In the genomic region with DNA sequence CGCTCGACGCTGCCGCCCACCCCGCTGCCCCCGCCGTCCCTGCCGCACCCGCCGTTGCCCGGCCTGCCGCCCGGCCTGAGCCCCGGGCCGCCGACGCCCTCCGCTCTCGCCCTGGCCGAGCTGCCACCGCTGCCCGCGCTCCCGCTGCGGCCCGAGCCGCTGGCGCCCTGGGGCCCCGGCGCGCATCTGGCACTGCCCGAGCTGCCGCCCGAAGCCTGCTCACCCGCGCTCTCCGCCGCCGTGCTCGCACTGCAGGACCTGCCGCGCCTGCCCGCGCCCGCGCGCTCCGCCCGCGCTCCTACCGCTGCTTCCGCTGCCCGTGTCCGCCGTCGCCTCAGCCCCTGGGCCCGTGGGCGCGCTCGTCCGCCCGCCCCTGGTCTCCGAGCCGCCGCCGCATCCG, we compare ENCODE assay signal across 9 cellular contexts. TPM values are rescaled to one million over a fixed set of nuclear protein-coding genes. Genes with fewer than 3 reads are reported as not detected.
DNase-seq lines count a peak whose midpoint lies in the region; ATAC-seq, FAIRE-seq and TF ChIP-seq lines count a peak whose summit lies in the region.
"Had no signal": no experiment of that assay in that cellular context is flagged by ENCODE, and none has a peak within 500 bp of the region (broad histone marks: within the 10 kb centered on the region; RNA-seq: fewer than 3 reads in every experiment).

No MANE protein-coding gene starts in this region.

- no peaks in the 10 kb centered on the region for H3K9me3 ChIP-seq in sigmoid colon

- intact Hi-C loops in sigmoid colon (cut with DNase I): no loop called here

- H3K27ac Mint-ChIP-seq in WTC11: no peak overlapping the region

- peak; percentile 9 for ATAC-seq in HG02852 (IDR thresholded peaks at IDR 0.05; ENCODE audit: unreplicated experiment)
- no peak for ATAC-seq in WTC11
- no peak for ATAC-seq in GM21381 (IDR thresholded peaks at IDR 0.05; ENCODE audit: unreplicated experiment)
- no peak for ATAC-seq in GM18870 (IDR thresholded peaks at IDR 0.05; ENCODE audit: unreplicated experiment)

- no peak for TF ChIP-seq EP300 in sigmoid colon (IDR thresholded peaks at IDR 0.05)

- H3K36me3 Mint-ChIP-seq in WTC11: no peaks in the 10 kb centered on the region

- H3K4me1 ChIP-seq in sigmoid colon: peaks cover 0 to 7% (median 5%) of the 10 kb centered on the region in 4 donors

- DNase-seq in NCI-H748 (lab: John Stamatoyannopoulos, UW; ENCODE audit: unreplicated experiment): peak; percentile 54
- no peak for DNase-seq in NCI-H748 treated with DMSO at 0.1 percent for 48 hours (lab: John Stamatoyannopoulos, UW)
- no peak for DNase-seq in WTC11 (ENCODE audit: low spot score)
- DNase-seq in sigmoid colon: no peak
- DNase-seq in GM12891 (ENCODE audit: insufficient read length, low spot score): no peak

- CTCF ChIA-PET in WTC11 (lab: Charles Lee): interaction anchor here (0.7 to 13.4 kb wide), 20 partner anchors 8 to 153 kb away, joined by 3 to 360 read pairs (median 4); a partner anchor contains a TSS

- H3K27me3 Mint-ChIP-seq in WTC11 (ENCODE audit: low read depth): no peaks in the 10 kb centered on the region

- TF ChIP-seq POLR2A in sigmoid colon (IDR thresholded peaks at IDR 0.05) (no peak), GM12891 (IDR thresholded peaks at IDR 0.05; ENCODE audit: low read depth, low read length) (no peak)

- no peaks in the 10 kb centered on the region for H3K36me3 ChIP-seq in sigmoid colon

- peak overlapping the region; percentile 82 for H3K4me3 Mint-ChIP-seq in WTC11

- TF ChIP-seq CTCF in WTC11 (IDR thresholded peaks at IDR 0.05) (no peak), sigmoid colon (IDR thresholded peaks at IDR 0.05) (no peak)

- H3K4me1 Mint-ChIP-seq in WTC11: peaks cover 43% of the 10 kb centered on the region

- no peak for FAIRE-seq in GM12891 (lab: Jason Lieb, UNC)

- no peaks in the 10 kb centered on the region for H3K9me3 Mint-ChIP-seq in WTC11
- H3K9me3 Mint-ChIP-seq: IgD-negative memory B cell had no signal

- no peak overlapping the region for H3K27ac ChIP-seq in sigmoid colon

- WGBS in sigmoid colon, 2 donors: 1% methylated on average over 66 of the region's 67 CpGs

- peaks cover 10 to 56% (median 43%) of the 10 kb centered on the region in 3 donors for H3K27me3 ChIP-seq in sigmoid colon

- peak overlapping the region in 3 of 4 donors; percentile 25 to 31 (median 27) for H3K4me3 ChIP-seq in sigmoid colon

- POLR2A ChIA-PET in WTC11 (lab: Charles Lee): interaction anchor here (0.9 to 13.9 kb wide), 4 partner anchors 8 to 54 kb away, joined by 5 to 502 read pairs (median 10); a partner anchor contains a TSS

TF ChIP-seq in WTC11, 78 proteins besides CTCF, POLR2A, EP300 and RAD21:
- TF ChIP-seq JAZF1 (CRISPR knock-in tag; IDR thresholded peaks at IDR 0.05): no peak
- TF ChIP-seq GABPB1 (CRISPR knock-in tag; IDR thresholded peaks at IDR 0.05): no peak
- TF ChIP-seq SP1 (CRISPR knock-in tag; conservative IDR thresholded peaks at IDR 0.05): no peak
- no peak for TF ChIP-seq HMGA2 (CRISPR knock-in tag; IDR thresholded peaks at IDR 0.05)
- TF ChIP-seq, protein P1, sequence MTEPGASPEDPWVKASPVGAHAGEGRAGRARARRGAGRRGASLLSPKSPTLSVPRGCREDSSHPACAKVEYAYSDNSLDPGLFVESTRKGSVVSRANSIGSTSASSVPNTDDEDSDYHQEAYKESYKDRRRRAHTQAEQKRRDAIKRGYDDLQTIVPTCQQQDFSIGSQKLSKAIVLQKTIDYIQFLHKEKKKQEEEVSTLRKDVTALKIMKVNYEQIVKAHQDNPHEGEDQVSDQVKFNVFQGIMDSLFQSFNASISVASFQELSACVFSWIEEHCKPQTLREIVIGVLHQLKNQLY (CRISPR knock-in tag; IDR thresholded peaks at IDR 0.05): no peak
- TF ChIP-seq RORB (CRISPR knock-in tag; IDR thresholded peaks at IDR 0.05): no peak
TF ChIP-seq in WTC11: peak in this region for 0.

TF ChIP-seq in GM12891, 5 proteins besides CTCF, POLR2A, EP300 and RAD21:
- TF ChIP-seq POLR2AphosphoS5 (IDR thresholded peaks at IDR 0.05; ENCODE audit: low read depth, low read length) (no peak), TAF1 (IDR thresholded peaks at IDR 0.05; ENCODE audit: low read depth, low read length) (no peak), PAX5 (IDR thresholded peaks at IDR 0.05; ENCODE audit: insufficient read depth, low read length, severe bottlenecking) (no peak), SPI1 (IDR thresholded peaks at IDR 0.05; ENCODE audit: low read depth, low read length) (no peak), POU2F2 (IDR thresholded peaks at IDR 0.05; ENCODE audit: low read depth, low read length) (no peak)

RNA-seq across cellular contexts. Expression of a gene that starts 8.4 kb away (rescaled TPM):
- total RNA-seq in WTC11 (2021) (0.87 to 1.1 TPM (median 0.92 TPM) in 3 replicates), sigmoid colon (not detected)
- polyA plus RNA-seq in sigmoid colon: under 1 TPM in 1 of 3 donors, not detected in 2; 0.28 TPM
- 0.04 TPM for polyA plus RNA-seq in GM12891 (2012; ENCODE audit: low read depth, missing spikeins)
- polyA plus RNA-seq: IgD-negative memory B cell had no signal

RNA-seq across cellular contexts. Expression of a gene that starts 13.7 kb away (rescaled TPM):
- 746 to 778 TPM (median 775 TPM) in 3 replicates for total RNA-seq in WTC11 (2021)
- total RNA-seq in sigmoid colon: not detected
- polyA plus RNA-seq in sigmoid colon: not detected
- polyA plus RNA-seq in GM12891 (2012; ENCODE audit: low read depth, missing spikeins): not detected
- polyA plus RNA-seq: IgD-negative memory B cell had no signal

RNA-seq across cellular contexts. Expression of a gene that starts 15.8 kb away (rescaled TPM):
- total RNA-seq in WTC11 (2021) (78.9 to 87.0 TPM (median 79.5 TPM) in 3 replicates), sigmoid colon (10 to 100 TPM in 3 of 4 donors, 1 to 10 TPM in 1; 6.1 to 78.2 (median 12.7) TPM)
- 10 to 100 TPM in 1 of 3 donors, 1 to 10 TPM in 2; 6.6 to 16.3 (median 7.9) TPM for polyA plus RNA-seq in sigmoid colon
- polyA plus RNA-seq in GM12891 (2012; ENCODE audit: low read depth, missing spikeins): 0.64 TPM

RNA-seq across cellular contexts. Expression of a gene that starts 19.4 kb away (rescaled TPM):
- total RNA-seq in WTC11 (2021): 76.0 to 84.0 TPM (median 83.2 TPM) in 3 replicates
- total RNA-seq in sigmoid colon: 10 to 100 TPM; 23.1 to 77.3 (median 32.2) TPM
- 10 to 100 TPM; 52.9 to 82.5 (median 53.1) TPM for polyA plus RNA-seq in sigmoid colon
- polyA plus RNA-seq in GM12891 (2012; ENCODE audit: low read depth, missing spikeins): 24.8 TPM

RNA-seq across cellular contexts. Expression of a gene that starts 19.5 kb away (rescaled TPM):
- total RNA-seq in WTC11 (2021): 76.5 to 94.2 TPM (median 88.7 TPM) in 3 replicates
- total RNA-seq in sigmoid colon: 10 to 100 TPM in 3 of 4 donors, 1 to 10 TPM in 1; 8.6 to 15.8 (median 13.4) TPM
- 10 to 100 TPM; 16.8 to 35.8 (median 18.5) TPM for polyA plus RNA-seq in sigmoid colon
- polyA plus RNA-seq in GM12891 (2012; ENCODE audit: low read depth, missing spikeins): 15.4 TPM

Comparison
In these comparisons a context has a peak if more than half of its experiments do, and no peak if none do; other contexts are left out.
1. RNA of a gene that starts 13.7 kb away (total RNA-seq): 746 to 778 TPM in WTC11; not detected in sigmoid colon; every median in the first group is over 100 times any median in the second.